Comparison of ENCODE assay signal across 9 cellular contexts in genomic region chr13:61901946-61902541, GRCh38.
"Had no signal": no experiment of that assay in that cellular context is flagged by ENCODE, and none has a peak within 500 bp of the region (broad histone marks: within the 10 kb centered on the region; RNA-seq: fewer than 3 reads in every experiment).

No MANE protein-coding gene starts in this region.

- DNase-seq: H7, HCEC 1CT, HFFc6, IMR-90, Karpas-422, KBM-7 had no signal

- H3K27ac ChIP-seq: HL-60, KMS-11 had no signal

- H3K27ac Mint-ChIP-seq: HFFc6 had no signal

- H3K9ac ChIP-seq: KMS-11 had no signal

- H3K4me3 Mint-ChIP-seq: GM23338, HFFc6 had no signal

- H3K4me2 ChIP-seq: KMS-11 had no signal

- ATAC-seq: GM23338 had no signal

- H3K4me3 ChIP-seq: GM23338 had no signal
